In genomic region chr12:3311491-3312103, GRCh38 we compare ENCODE assay signal across 27 cellular contexts.
DNase-seq lines count a peak whose midpoint lies in the region; ATAC-seq and TF ChIP-seq lines count a peak whose summit lies in the region.
"Had no signal": no experiment of that assay in that cellular context is flagged by ENCODE, and none has a peak within 500 bp of the region (broad histone marks: within the 10 kb centered on the region; RNA-seq: fewer than 3 reads in every experiment).

No MANE protein-coding gene starts in this region.

- H3K36me3 ChIP-seq in HCT116 (ENCODE audit: control insufficient read depth in 1 of 2, insufficient read depth in 2 of 2, low read length in 2 of 2): no peaks in the 10 kb centered on the region
- no peaks in the 10 kb centered on the region for H3K36me3 ChIP-seq in smooth muscle cell (ENCODE audit: low read depth)
- H3K36me3 ChIP-seq: ascending aorta, esophagus muscularis mucosa, heart left ventricle, neutrophil, prostate gland, sigmoid colon, tibial artery had no signal

- DNase-seq in HCT116 (ENCODE audit: low read depth, low spot score) (no peak), RWPE1 (ENCODE audit: low spot score) (no peak), foreskin keratinocyte (no peak), smooth muscle cell (lab: John Stamatoyannopoulos, UW; ENCODE audit: unreplicated experiment) (no peak), CD1c-positive myeloid dendritic cell (ENCODE audit: extremely low spot score) (no peak), erythroblast (lab: John Stamatoyannopoulos, UW) (no peak)
- DNase-seq: activated CD4-positive, alpha-beta T cell treated with anti-CD3 and anti-CD28 coated beads, Interleukin-2, amount 50 U/mL, for 1 hour; activated CD4-positive, CD25-positive, alpha-beta regulatory T cell; activated gamma-delta T cell; activated naive CD8-positive, alpha-beta T cell treated with anti-CD3 and anti-CD28 coated beads, Interleukin-2, amount 10 ng/mL, durations not matched to agents 7 days and 5 days; activated T-cell treated with anti-CD3 and anti-CD28 coated beads, Interleukin-2, amount 50 U/mL, for 24 hours; central memory CD4-positive, alpha-beta T cell; DND-41; foreskin fibroblast; heart left ventricle; NCI-H1694 treated with DMSO at 0.1 percent for 48 hours; NCI-H446 treated with DMSO at 0.1 percent for 48 hours; sigmoid colon; stimulated activated CD4-positive, alpha-beta T cell treated with anti-CD3 and anti-CD28 coated beads, Interleukin-4, amount 100 ng/mL, for 24 hours; T-helper 1 cell; tibial artery had no signal

- H4K20me1 ChIP-seq in HCT116 (ENCODE audit: insufficient read depth): no peaks in the 10 kb centered on the region
- no peaks in the 10 kb centered on the region for H4K20me1 ChIP-seq in smooth muscle cell (ENCODE audit: low read depth)

- no peaks in the 10 kb centered on the region for H3K9me2 ChIP-seq in HCT116 (ENCODE audit: insufficient read depth)

- RAD21 ChIA-PET in HCT116 (lab: Charles Lee; ENCODE audit: low non-redundant PET in 1 of 2, low total read pairs in 2 of 2, uncharacterized antibody in 2 of 2, unreplicated experiment in 2 of 2): interaction anchor here (0.6 to 2.3 kb wide), 4 partner anchors 11 to 435 kb away, joined by 4 to 14 read pairs (median 6); no protein-coding TSS in a partner anchor

- peak; percentile 40 for ATAC-seq in HCT116
- ATAC-seq in foreskin keratinocyte: peak; percentile 46
- no peak for ATAC-seq in HG02588 (IDR thresholded peaks at IDR 0.05; ENCODE audit: unreplicated experiment)
- ATAC-seq: heart left ventricle had no signal

- peak overlapping the region; percentile 72 for H3K27ac ChIP-seq in HCT116 (ENCODE audit: low read depth, low read length)
- H3K27ac ChIP-seq in RWPE1: peak overlapping the region; percentile 66
- H3K27ac ChIP-seq in foreskin keratinocyte: peak overlapping the region; percentile 41
- H3K27ac ChIP-seq in smooth muscle cell (ENCODE audit: low read depth): peak overlapping the region; percentile 24
- H3K27ac ChIP-seq: ascending aorta, esophagus muscularis mucosa, heart left ventricle, neutrophil, prostate gland, sigmoid colon, tibial artery had no signal

- POLR2A ChIA-PET in HCT116 (lab: Charles Lee) (interaction anchor here (1.3 kb wide), 1 partner anchor 11 kb away, joined by 5 read pairs; no protein-coding TSS in a partner anchor), RWPE1 (lab: Yijun Ruan, JAX; ENCODE audit: low non-redundant PET) (no interaction called here)

- intact Hi-C loops in HCT116 (cut with micrococcal nuclease): loop anchor here (2.0 kb wide), 1 partner anchor 143 kb away; no protein-coding TSS in a partner anchor

- H3K4me3 ChIP-seq in HCT116 (replicated peaks in 1 of 2; ENCODE audit: low read depth in 1 of 2, low read length in 2 of 2) (peak overlapping the region in 1 of 2 experiments; percentile 44; a peak in 1 of 4 replicates), smooth muscle cell (no peak overlapping the region)
- H3K4me3 ChIP-seq: ascending aorta, esophagus muscularis mucosa, GM23338, heart left ventricle, prostate gland, sigmoid colon, tibial artery had no signal

- no peaks in the 10 kb centered on the region for H3F3A ChIP-seq in smooth muscle cell (ENCODE audit: low read depth)

- H3K9me3 ChIP-seq in HCT116 (ENCODE audit: control insufficient read depth in 1 of 2, insufficient read depth in 1 of 2, low read depth in 1 of 2, low read length in 2 of 2) (no peaks in the 10 kb centered on the region), smooth muscle cell (replicated peaks; ENCODE audit: low read depth) (no peaks in the 10 kb centered on the region)
- H3K9me3 ChIP-seq: ascending aorta, esophagus muscularis mucosa, heart left ventricle, neutrophil, prostate gland, sigmoid colon, tibial artery had no signal

- H2AFZ ChIP-seq in HCT116 (ENCODE audit: low read depth, low read length, poor library complexity, severe bottlenecking): no peak overlapping the region
- no peak overlapping the region for H2AFZ ChIP-seq in smooth muscle cell (ENCODE audit: low read depth)
- H2AFZ ChIP-seq: GM23338 had no signal

- TF ChIP-seq POLR2A in HCT116 (IDR thresholded peaks at IDR 0.05; ENCODE audit: borderline replicate concordance, extremely low read depth, insufficient read depth, insufficient read length) (no peak), erythroblast (IDR thresholded peaks at IDR 0.05; ENCODE audit: low read length) (no peak)

- peak overlapping the region; percentile 57 for H3K4me2 ChIP-seq in HCT116 (ENCODE audit: low read length)
- H3K4me2 ChIP-seq in smooth muscle cell: no peak overlapping the region
- H3K4me2 ChIP-seq: GM23338 had no signal

- BruUV-seq in HCT116 (replicated peaks; lab: Mats Ljungman, UMichigan): no TSS peak

- TF ChIP-seq CTCF in HCT116 (IDR thresholded peaks at IDR 0.05 in 2 of 3, conservative IDR thresholded peaks at IDR 0.05 in 1 of 3; ENCODE audit: borderline replicate concordance in 1 of 3, insufficient read depth in 1 of 3, low read depth in 2 of 3, low read length in 2 of 3): no peak
- TF ChIP-seq CTCF in RWPE1 (conservative IDR thresholded peaks at IDR 0.05; ENCODE audit: low read depth): no peak
- TF ChIP-seq CTCF in foreskin keratinocyte (conservative IDR thresholded peaks at IDR 0.05): no peak
- no peak for TF ChIP-seq CTCF in smooth muscle cell (IDR thresholded peaks at IDR 0.05; ENCODE audit: borderline replicate concordance, insufficient read depth, poor library complexity, severe bottlenecking)

- H3K27me3 ChIP-seq in HCT116 (ENCODE audit: insufficient read depth, low read length) (no peaks in the 10 kb centered on the region), foreskin keratinocyte (no peaks in the 10 kb centered on the region), smooth muscle cell (ENCODE audit: low read depth) (no peaks in the 10 kb centered on the region)
- H3K27me3 ChIP-seq: ascending aorta had no signal

- H3K79me2 ChIP-seq in HCT116 (ENCODE audit: insufficient read depth, low read length) (no peaks in the 10 kb centered on the region), smooth muscle cell (ENCODE audit: low read depth) (no peaks in the 10 kb centered on the region)

- peak overlapping the region; percentile 25 for H3K9ac ChIP-seq in HCT116 (ENCODE audit: low read length)
- H3K9ac ChIP-seq in smooth muscle cell (ENCODE audit: low read depth): peak overlapping the region; percentile 24

- TF ChIP-seq RAD21 in HCT116 (IDR thresholded peaks at IDR 0.05; ENCODE audit: low read depth): no peak

- 77% methylated on average over 14 of the region's 14 CpGs for WGBS in smooth muscle cell (ENCODE audit: low lambda C conversion rate)

- H3K4me1 ChIP-seq in HCT116 (ENCODE audit: control insufficient read depth in 1 of 2, insufficient read depth in 2 of 2, low read length in 2 of 2): peaks cover 55 to 81% of the 10 kb centered on the region in 2 experiments
- peaks cover 32% of the 10 kb centered on the region for H3K4me1 ChIP-seq in foreskin keratinocyte
- H3K4me1 ChIP-seq in smooth muscle cell (ENCODE audit: low read depth): no peaks in the 10 kb centered on the region

- CTCF ChIA-PET in HCT116 (lab: Charles Lee): interaction anchor here (0.9 to 3.2 kb wide), 9 partner anchors 11 to 493 kb away, joined by 3 to 46 read pairs (median 4); no protein-coding TSS in a partner anchor
- CTCF ChIA-PET in RWPE1 (lab: Yijun Ruan, JAX): interaction anchor here (2.7 kb wide), 1 partner anchor 12 kb away, joined by 23 read pairs; no protein-coding TSS in a partner anchor

TF ChIP-seq in HCT116, 20 proteins besides CTCF, POLR2A, EP300 and RAD21:
- TF ChIP-seq EZH2 (IDR thresholded peaks at IDR 0.05) (no peak), MAX (IDR thresholded peaks at IDR 0.05) (peak; percentile 39; the same call in 1 of the 2 replicates)
